Comparison of ENCODE assay signal across 9 cellular contexts in genomic region chr5:123549256-123549904, GRCh38.
DNase-seq lines count a peak whose midpoint lies in the region; ATAC-seq and TF ChIP-seq lines count a peak whose summit lies in the region.
"Had no signal": no experiment of that assay in that cellular context is flagged by ENCODE, and none has a peak within 500 bp of the region (broad histone marks: within the 10 kb centered on the region; RNA-seq: fewer than 3 reads in every experiment).

No MANE protein-coding gene starts in this region.

- H3K27me3 ChIP-seq in brain microvascular endothelial cell (replicated peaks), result no peaks in the 10 kb centered on the region

- peaks cover 12% of the 10 kb centered on the region for H3K36me3 Mint-ChIP-seq in activated naive CD8-positive, alpha-beta T cell
- H3K36me3 Mint-ChIP-seq in stimulated activated naive CD8-positive, alpha-beta T cell treated with anti-CD3 and anti-CD28 coated beads, Interleukin-15, Interleukin-2, amounts not matched to agents 100 ng/mL and 50 ng/mL, for 24 hours (ENCODE audit: low read depth), result peaks cover 29% of the 10 kb centered on the region

- TF ChIP-seq CTCF in GM10248 (IDR thresholded peaks at IDR 0.05; ENCODE audit: control extremely low read depth, extremely low read depth, low read depth, missing control alignments) (no peak), NB4 (IDR thresholded peaks at IDR 0.05; ENCODE audit: low read depth, low read length) (no peak), brain microvascular endothelial cell (IDR thresholded peaks at IDR 0.05; ENCODE audit: low read depth, low read length, missing control alignments) (no peak)

- H3K4me3 Mint-ChIP-seq in activated naive CD8-positive, alpha-beta T cell, result peak overlapping the region; percentile 32
- H3K4me3 Mint-ChIP-seq in stimulated activated naive CD8-positive, alpha-beta T cell treated with anti-CD3 and anti-CD28 coated beads, Interleukin-15, Interleukin-2, amounts not matched to agents 100 ng/mL and 50 ng/mL, for 24 hours, result peak overlapping the region; percentile 52
- H3K4me3 Mint-ChIP-seq: brain had no signal

- POLR2A ChIA-PET in GM10248 (lab: Yijun Ruan, JAX), result interaction anchor here (1.0 kb wide), 1 partner anchor 12 kb away, joined by 3 read pairs; no protein-coding TSS in a partner anchor

- in situ Hi-C loops in brain microvascular endothelial cell (cut with HindIII; ENCODE audit: low pct_ligation_motif_present, low sequenced_read_pairs), result no loop called here

- peak; percentile 99 for ATAC-seq in GM21717 (IDR thresholded peaks at IDR 0.05; ENCODE audit: unreplicated experiment)

- H3K36me3 ChIP-seq in brain microvascular endothelial cell (replicated peaks), result no peaks in the 10 kb centered on the region

- TF ChIP-seq POLR2A in NB4 (IDR thresholded peaks at IDR 0.05; ENCODE audit: extremely low read depth, insufficient read length), result no peak

- CTCF ChIA-PET in GM10248 (lab: Yijun Ruan, JAX), result interaction anchor here (1.0 to 1.5 kb wide), 3 partner anchors 9 to 61 kb away, joined by 4 to 9 read pairs (median 6); no protein-coding TSS in a partner anchor

- H3K9me3 Mint-ChIP-seq in activated naive CD8-positive, alpha-beta T cell (ENCODE audit: low read depth), result no peaks in the 10 kb centered on the region
- H3K9me3 Mint-ChIP-seq in stimulated activated naive CD8-positive, alpha-beta T cell treated with anti-CD3 and anti-CD28 coated beads, Interleukin-15, Interleukin-2, amounts not matched to agents 100 ng/mL and 50 ng/mL, for 24 hours, result no peaks in the 10 kb centered on the region
- H3K9me3 Mint-ChIP-seq: brain had no signal

- peak; percentile 29 for DNase-seq in GM10248 (ENCODE audit: extremely low spot score)
- DNase-seq in NB4 (ENCODE audit: low read depth), result peak; percentile 27
- no peak for DNase-seq in brain microvascular endothelial cell
- DNase-seq in NCI-H2029 (lab: John Stamatoyannopoulos, UW), result no peak
- DNase-seq in HK-2 (ENCODE audit: unreplicated experiment), result no peak

- H3K4me1 Mint-ChIP-seq in activated naive CD8-positive, alpha-beta T cell (ENCODE audit: low read depth), result peaks cover 43% of the 10 kb centered on the region
- peaks cover 49% of the 10 kb centered on the region for H3K4me1 Mint-ChIP-seq in stimulated activated naive CD8-positive, alpha-beta T cell treated with anti-CD3 and anti-CD28 coated beads, Interleukin-15, Interleukin-2, amounts not matched to agents 100 ng/mL and 50 ng/mL, for 24 hours (ENCODE audit: low read depth)

- H3K27ac ChIP-seq in brain microvascular endothelial cell, result no peak overlapping the region

- no peak overlapping the region for H3K4me3 ChIP-seq in NB4 (ENCODE audit: low read depth, low read length)
- H3K4me3 ChIP-seq in brain microvascular endothelial cell (ENCODE audit: low read depth, low read length), result no peak overlapping the region

- H3K27me3 Mint-ChIP-seq in activated naive CD8-positive, alpha-beta T cell, result no peaks in the 10 kb centered on the region
- H3K27me3 Mint-ChIP-seq in stimulated activated naive CD8-positive, alpha-beta T cell treated with anti-CD3 and anti-CD28 coated beads, Interleukin-15, Interleukin-2, amounts not matched to agents 100 ng/mL and 50 ng/mL, for 24 hours, result no peaks in the 10 kb centered on the region
- H3K27me3 Mint-ChIP-seq: brain had no signal

- peak overlapping the region; percentile 90 for H3K27ac Mint-ChIP-seq in activated naive CD8-positive, alpha-beta T cell
- peak overlapping the region; percentile 90 for H3K27ac Mint-ChIP-seq in stimulated activated naive CD8-positive, alpha-beta T cell treated with anti-CD3 and anti-CD28 coated beads, Interleukin-15, Interleukin-2, amounts not matched to agents 100 ng/mL and 50 ng/mL, for 24 hours
- H3K27ac Mint-ChIP-seq: brain had no signal

Comparison
In these comparisons a context has a peak if more than half of its experiments do, and no peak if none do; other contexts are left out.
1. DNase-seq: peak in GM10248 (single experiment) and NB4 (single experiment); none in brain microvascular endothelial cell (single experiment), NCI-H2029 (single experiment) and HK-2 (single experiment).